In the genomic region with DNA sequence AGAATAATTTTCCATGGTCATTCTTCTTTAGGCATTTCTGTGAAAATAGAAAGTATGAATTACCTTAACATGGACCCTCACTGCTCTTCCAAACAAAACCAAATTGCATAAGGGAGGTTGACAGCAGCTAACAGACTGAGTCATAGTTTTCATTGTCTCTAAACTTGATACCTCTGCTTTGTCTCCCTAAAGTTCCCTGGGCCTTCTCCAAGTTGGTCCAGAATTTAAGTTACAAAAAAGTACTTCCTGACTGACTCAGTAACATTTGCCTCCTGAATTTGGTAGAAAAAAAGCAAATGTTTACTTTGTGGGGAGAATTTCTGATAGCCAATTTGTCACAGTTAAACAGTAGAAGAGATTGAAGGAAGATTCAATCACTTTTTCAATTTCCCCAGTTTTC, we compare ENCODE assay signal across 19 cellular contexts. TPM values are rescaled to one million over a fixed set of nuclear protein-coding genes. Genes with fewer than 3 reads are reported as not detected.
DNase-seq lines count a peak whose midpoint lies in the region; ATAC-seq and TF ChIP-seq lines count a peak whose summit lies in the region.
"Had no signal": no experiment of that assay in that cellular context is flagged by ENCODE, and none has a peak within 500 bp of the region (broad histone marks: within the 10 kb centered on the region; RNA-seq: fewer than 3 reads in every experiment).

No MANE protein-coding gene starts in this region.

- peak; percentile 18 for DNase-seq in HT1080 (ENCODE audit: low read depth)
- DNase-seq in RWPE2 (ENCODE audit: low spot score) = no peak
- peak; percentile 4 for DNase-seq in epithelial cell of esophagus (ENCODE audit: low read depth)
- peak; percentile 56 for DNase-seq in skeletal muscle cell (ENCODE audit: low read depth)
- DNase-seq in NCI-H82 treated with DMSO at 0.1 percent for 48 hours (lab: John Stamatoyannopoulos, UW; ENCODE audit: unreplicated experiment) = no peak
- DNase-seq in SK-N-SH = no peak
- no peak for DNase-seq in T-helper 2 cell
- DNase-seq: C1 segment of cervical spinal cord; NCI-H1105; NCI-H2081 treated with DMSO at 0.1 percent for 48 hours; NCI-H446 treated with DMSO at 0.1 percent for 48 hours; NCI-H69; NK-92 treated with Interleukin-12 subunit alpha and Interleukin-12 subunit beta, amount 100 ng/mL, for 24 hours; SHP77 had no signal

- H3K79me2 ChIP-seq in SK-N-SH (ENCODE audit: insufficient read depth) = no peaks in the 10 kb centered on the region

- no peaks in the 10 kb centered on the region for H3F3A ChIP-seq in SK-N-SH (replicated peaks; ENCODE audit: insufficient read depth)

- no peak overlapping the region for H3K9ac ChIP-seq in SK-N-SH

- POLR2A ChIA-PET in SK-N-SH (lab: Yijun Ruan, JAX) = no interaction called here

- H3K4me3 ChIP-seq in RWPE2 (ENCODE audit: severe bottlenecking) (no peak overlapping the region), epithelial cell of esophagus (ENCODE audit: low read length) (no peak overlapping the region), skeletal muscle cell (ENCODE audit: low read depth, low read length) (no peak overlapping the region), SK-N-SH (ENCODE audit: low read depth in 2 of 2, low read length in 1 of 2) (no peak overlapping the region)

- H4K20me1 ChIP-seq in SK-N-SH (ENCODE audit: insufficient read depth) = 0 out of 2 replicates have a peak, but pooled peaks cover 3% of the 10 kb centered on the region

- H3K27ac ChIP-seq in RWPE2 (ENCODE audit: poor library complexity, severe bottlenecking) = no peak overlapping the region
- H3K27ac ChIP-seq in SK-N-SH (ENCODE audit: low read depth in 2 of 2, low read length in 1 of 2) = no peak overlapping the region

- H3K27me3 ChIP-seq in RWPE2 (ENCODE audit: insufficient read depth, poor library complexity, severe bottlenecking) = peaks cover 16% of the 10 kb centered on the region
- no peaks in the 10 kb centered on the region; the same call in 1 of the 2 replicates for H3K27me3 ChIP-seq in SK-N-SH (ENCODE audit: insufficient read depth)

- TF ChIP-seq RAD21 in SK-N-SH (IDR thresholded peaks at IDR 0.05; ENCODE audit: low read length) = no peak

- TF ChIP-seq EP300 in SK-N-SH (IDR thresholded peaks at IDR 0.05; ENCODE audit: borderline replicate concordance in 1 of 2, low read depth in 1 of 2, low read length in 1 of 2) = no peak

- CTCF ChIA-PET in SK-N-SH (lab: Yijun Ruan, JAX) = no interaction called here

- ATAC-seq in RWPE2 (ENCODE audit: low read depth) (peak; percentile 36; the same call in 1 of the 3 replicates), GM19395 (IDR thresholded peaks at IDR 0.05; ENCODE audit: unreplicated experiment) (no peak)
- ATAC-seq: SK-N-SH treated with all-trans-retinoic acid at 6 μM for 48 hours had no signal

- TF ChIP-seq CTCF in RWPE2 (IDR thresholded peaks at IDR 0.05; ENCODE audit: poor library complexity, severe bottlenecking) (no peak), epithelial cell of esophagus (IDR thresholded peaks at IDR 0.05; ENCODE audit: insufficient read depth, low read depth, low read length, missing control alignments) (no peak), SK-N-SH (IDR thresholded peaks at IDR 0.05) (no peak)

- H2AFZ ChIP-seq in SK-N-SH (ENCODE audit: low read depth) = no peak overlapping the region

- H3K4me1 ChIP-seq in RWPE2 (ENCODE audit: insufficient read depth, poor library complexity, severe bottlenecking) (no peaks in the 10 kb centered on the region), SK-N-SH (ENCODE audit: control insufficient read depth in 1 of 2, insufficient read depth in 2 of 2, low read depth in 1 of 2, low read length in 1 of 2) (no peaks in the 10 kb centered on the region)

- H3K9me3 ChIP-seq in RWPE2 (ENCODE audit: severe bottlenecking) (no peaks in the 10 kb centered on the region), SK-N-SH (no peaks in the 10 kb centered on the region)

- no peaks in the 10 kb centered on the region for H3K36me3 ChIP-seq in RWPE2 (ENCODE audit: low read depth)
- H3K36me3 ChIP-seq in SK-N-SH (replicated peaks in 1 of 2; ENCODE audit: control insufficient read depth in 1 of 2, insufficient read depth in 2 of 2, low read length in 1 of 2) = no peaks in the 10 kb centered on the region

- no peak overlapping the region for H3K4me2 ChIP-seq in SK-N-SH

- no peaks in the 10 kb centered on the region for H3K9me2 ChIP-seq in SK-N-SH

TF ChIP-seq in SK-N-SH, 30 proteins besides CTCF, POLR2A, EP300 and RAD21 (continues in another document):
- no peak for TF ChIP-seq FOXM1 (IDR thresholded peaks at IDR 0.05; ENCODE audit: low read depth)
- TF ChIP-seq GABPA (IDR thresholded peaks at IDR 0.05; ENCODE audit: low read depth) = no peak
- TF ChIP-seq, protein P1, sequence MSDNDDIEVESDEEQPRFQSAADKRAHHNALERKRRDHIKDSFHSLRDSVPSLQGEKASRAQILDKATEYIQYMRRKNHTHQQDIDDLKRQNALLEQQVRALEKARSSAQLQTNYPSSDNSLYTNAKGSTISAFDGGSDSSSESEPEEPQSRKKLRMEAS (IDR thresholded peaks at IDR 0.05; ENCODE audit: low read depth) = no peak
- TF ChIP-seq MXI1 (IDR thresholded peaks at IDR 0.05; ENCODE audit: low read depth, low read length) = no peak
- TF ChIP-seq, protein P2, sequence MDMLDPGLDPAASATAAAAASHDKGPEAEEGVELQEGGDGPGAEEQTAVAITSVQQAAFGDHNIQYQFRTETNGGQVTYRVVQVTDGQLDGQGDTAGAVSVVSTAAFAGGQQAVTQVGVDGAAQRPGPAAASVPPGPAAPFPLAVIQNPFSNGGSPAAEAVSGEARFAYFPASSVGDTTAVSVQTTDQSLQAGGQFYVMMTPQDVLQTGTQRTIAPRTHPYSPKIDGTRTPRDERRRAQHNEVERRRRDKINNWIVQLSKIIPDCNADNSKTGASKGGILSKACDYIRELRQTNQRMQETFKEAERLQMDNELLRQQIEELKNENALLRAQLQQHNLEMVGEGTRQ (IDR thresholded peaks at IDR 0.05; ENCODE audit: borderline replicate concordance, low read depth, low read length) = no peak
- no peak for TF ChIP-seq JUND (IDR thresholded peaks at IDR 0.05)
- TF ChIP-seq ELF1 (IDR thresholded peaks at IDR 0.05) = no peak
- no peak for TF ChIP-seq YY1 (IDR thresholded peaks at IDR 0.05; ENCODE audit: low read depth)
- no peak for TF ChIP-seq SMC3 (IDR thresholded peaks at IDR 0.05; ENCODE audit: low read depth, low read length)
- TF ChIP-seq, protein P3, sequence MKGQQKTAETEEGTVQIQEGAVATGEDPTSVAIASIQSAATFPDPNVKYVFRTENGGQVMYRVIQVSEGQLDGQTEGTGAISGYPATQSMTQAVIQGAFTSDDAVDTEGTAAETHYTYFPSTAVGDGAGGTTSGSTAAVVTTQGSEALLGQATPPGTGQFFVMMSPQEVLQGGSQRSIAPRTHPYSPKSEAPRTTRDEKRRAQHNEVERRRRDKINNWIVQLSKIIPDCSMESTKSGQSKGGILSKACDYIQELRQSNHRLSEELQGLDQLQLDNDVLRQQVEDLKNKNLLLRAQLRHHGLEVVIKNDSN (IDR thresholded peaks at IDR 0.05; ENCODE audit: borderline replicate concordance, low read depth) = no peak
- TF ChIP-seq POLR2AphosphoS5 (IDR thresholded peaks at IDR 0.05; ENCODE audit: low read depth, low read length) = no peak
- TF ChIP-seq, protein P4, sequence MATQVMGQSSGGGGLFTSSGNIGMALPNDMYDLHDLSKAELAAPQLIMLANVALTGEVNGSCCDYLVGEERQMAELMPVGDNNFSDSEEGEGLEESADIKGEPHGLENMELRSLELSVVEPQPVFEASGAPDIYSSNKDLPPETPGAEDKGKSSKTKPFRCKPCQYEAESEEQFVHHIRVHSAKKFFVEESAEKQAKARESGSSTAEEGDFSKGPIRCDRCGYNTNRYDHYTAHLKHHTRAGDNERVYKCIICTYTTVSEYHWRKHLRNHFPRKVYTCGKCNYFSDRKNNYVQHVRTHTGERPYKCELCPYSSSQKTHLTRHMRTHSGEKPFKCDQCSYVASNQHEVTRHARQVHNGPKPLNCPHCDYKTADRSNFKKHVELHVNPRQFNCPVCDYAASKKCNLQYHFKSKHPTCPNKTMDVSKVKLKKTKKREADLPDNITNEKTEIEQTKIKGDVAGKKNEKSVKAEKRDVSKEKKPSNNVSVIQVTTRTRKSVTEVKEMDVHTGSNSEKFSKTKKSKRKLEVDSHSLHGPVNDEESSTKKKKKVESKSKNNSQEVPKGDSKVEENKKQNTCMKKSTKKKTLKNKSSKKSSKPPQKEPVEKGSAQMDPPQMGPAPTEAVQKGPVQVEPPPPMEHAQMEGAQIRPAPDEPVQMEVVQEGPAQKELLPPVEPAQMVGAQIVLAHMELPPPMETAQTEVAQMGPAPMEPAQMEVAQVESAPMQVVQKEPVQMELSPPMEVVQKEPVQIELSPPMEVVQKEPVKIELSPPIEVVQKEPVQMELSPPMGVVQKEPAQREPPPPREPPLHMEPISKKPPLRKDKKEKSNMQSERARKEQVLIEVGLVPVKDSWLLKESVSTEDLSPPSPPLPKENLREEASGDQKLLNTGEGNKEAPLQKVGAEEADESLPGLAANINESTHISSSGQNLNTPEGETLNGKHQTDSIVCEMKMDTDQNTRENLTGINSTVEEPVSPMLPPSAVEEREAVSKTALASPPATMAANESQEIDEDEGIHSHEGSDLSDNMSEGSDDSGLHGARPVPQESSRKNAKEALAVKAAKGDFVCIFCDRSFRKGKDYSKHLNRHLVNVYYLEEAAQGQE (IDR thresholded peaks at IDR 0.05; ENCODE audit: low read depth, low read length) = no peak
- TF ChIP-seq RCOR1 (IDR thresholded peaks at IDR 0.05; ENCODE audit: low read length) = no peak
- no peak for TF ChIP-seq SIN3A (IDR thresholded peaks at IDR 0.05; ENCODE audit: borderline replicate concordance, low read depth, low read length)

RNA-seq across cellular contexts. Expression of gene OR8D1, which starts 3.0 kb away (rescaled TPM):
- total RNA-seq in HT1080 (2014; rRNA removed; shearing (Covaris generic)) = not detected in 2 replicates
- polyA plus RNA-seq in HT1080 (2015; cell fraction: cytosol; rRNA removed) = not detected in 2 replicates
- polyA plus RNA-seq in HT1080 (2015; cell fraction: nucleus; rRNA removed) = not detected in 2 replicates
- not detected in 2 replicates for polyA plus RNA-seq in SK-N-SH (2012; rRNA removed)
- polyA plus RNA-seq in SK-N-SH (2012; cell fraction: cytosol; rRNA removed) = not detected in 2 replicates
- polyA plus RNA-seq in SK-N-SH (2012; cell fraction: nucleus; rRNA removed) = not detected in 2 replicates
- total RNA-seq: H4, HT-29 had no signal

RNA-seq across cellular contexts. Expression of gene OR8D2, which starts 9.3 kb away (rescaled TPM):
- total RNA-seq in HT1080 (2014; rRNA removed; shearing (Covaris generic)) = not detected in 2 replicates
- polyA plus RNA-seq in HT1080 (2015; cell fraction: cytosol; rRNA removed) = not detected in 2 replicates
- polyA plus RNA-seq in HT1080 (2015; cell fraction: nucleus; rRNA removed) = not detected in 2 replicates
- not detected in 2 replicates for polyA plus RNA-seq in SK-N-SH (2012; rRNA removed)
- not detected in 2 replicates for polyA plus RNA-seq in SK-N-SH (2012; cell fraction: cytosol; rRNA removed)
- not detected in 2 replicates for polyA plus RNA-seq in SK-N-SH (2012; cell fraction: nucleus; rRNA removed)
- total RNA-seq: A673, H4, HT-29 had no signal

RNA-seq across cellular contexts. Expression of gene OR8G5, which starts 54.6 kb away (rescaled TPM):
- not detected in 2 replicates for total RNA-seq in HT1080 (2014; rRNA removed; shearing (Covaris generic))
- polyA plus RNA-seq in HT1080 (2015; cell fraction: cytosol; rRNA removed) = not detected in 2 replicates
- not detected in 2 replicates for polyA plus RNA-seq in HT1080 (2015; cell fraction: nucleus; rRNA removed)
- polyA plus RNA-seq in SK-N-SH (2012; rRNA removed) = not detected in 2 replicates
- not detected in 2 replicates for polyA plus RNA-seq in SK-N-SH (2012; cell fraction: cytosol; rRNA removed)
- not detected in 2 replicates for polyA plus RNA-seq in SK-N-SH (2012; cell fraction: nucleus; rRNA removed)
- total RNA-seq: A673, H4, HT-29 had no signal

Comparison
In these comparisons a context has a peak if more than half of its experiments do, and no peak if none do; other contexts are left out.
1. DNase-seq: peak in HT1080 (single experiment), epithelial cell of esophagus (single experiment) and skeletal muscle cell (single experiment); none in RWPE2 (single experiment), NCI-H82 treated with DMSO at 0.1 percent for 48 hours (single experiment), SK-N-SH (single experiment) and T-helper 2 cell (0 of 5).